In genomic region chr12:6867407-6868210, GRCh38 we compare ENCODE assay signal across 8 cellular contexts.
DNase-seq lines count a peak whose midpoint lies in the region; ATAC-seq and TF ChIP-seq lines count a peak whose summit lies in the region.

Gene TPI1, plus strand, starts transcription at chr12:6867531. Its CDS starts 36 bp downstream, at chr12:6867567.

- ATAC-seq in HG03196 (IDR thresholded peaks at IDR 0.05; ENCODE audit: unreplicated experiment), result no peak

- TF ChIP-seq POLR2A in GM10847 (IDR thresholded peaks at IDR 0.05; ENCODE audit: extremely low read depth, insufficient read length), result peak; percentile 98

- no peak for TF ChIP-seq CTCF in HFF-Myc (IDR thresholded peaks at IDR 0.05; ENCODE audit: low read depth, low read length, missing control alignments)
- no peak for TF ChIP-seq CTCF in astrocyte of the spinal cord (IDR thresholded peaks at IDR 0.05; ENCODE audit: low read depth, low read length)
- no peak for TF ChIP-seq CTCF in retinal pigment epithelial cell (conservative IDR thresholded peaks at IDR 0.05; ENCODE audit: low read depth, low read length)

- H3K4me3 ChIP-seq in HFF-Myc (replicated peaks; ENCODE audit: low read depth, low read length) (peak within 1 kb of the TSS; percentile 99), astrocyte of the spinal cord (ENCODE audit: low read depth, low read length) (peak within 1 kb of the TSS; percentile 65), retinal pigment epithelial cell (ENCODE audit: low read length) (peak within 1 kb of the TSS; percentile 94)

- in situ Hi-C loops in astrocyte of the spinal cord (cut with HindIII; ENCODE audit: low sequenced_read_pairs), result no loop called here

- DNase-seq in HFF-Myc (ENCODE audit: extremely low read depth, low read depth) (no peak), NCI-H1105 treated with DMSO at 0.1 percent for 48 hours (lab: John Stamatoyannopoulos, UW) (peak; percentile 76), T-helper 9 cell (peak; percentile 74), astrocyte of the spinal cord (ENCODE audit: low read depth, low spot score) (peak; percentile 78), hippocampal formation (lab: John Stamatoyannopoulos, UW) (peak; percentile 80 to 82), retinal pigment epithelial cell (ENCODE audit: low read depth) (no peak)

Comparison
In these comparisons a context has a peak if more than half of its experiments do, and no peak if none do; other contexts are left out.
1. DNase-seq: peak in NCI-H1105 treated with DMSO at 0.1 percent for 48 hours (single experiment), T-helper 9 cell (single experiment), astrocyte of the spinal cord (single experiment) and hippocampal formation (2 of 2); none in HFF-Myc (single experiment) and retinal pigment epithelial cell (single experiment).
2. Peak in every context shown above with its lines, with median percentiles within 50 percentile points of each other: H3K4me3 ChIP-seq.